Comparison of ENCODE assay signal across 9 cellular contexts in genomic region chr22:46045459-46046298, GRCh38.
A peak's percentile ranks its signal among the peaks of the same experiment; 100 is the strongest.
DNase-seq lines count a peak whose midpoint lies in the region; ATAC-seq lines count a peak whose summit lies in the region.
"Had no signal": no experiment of that assay in that cellular context is flagged by ENCODE, and none has a peak within 500 bp of the region (broad histone marks: within the 10 kb centered on the region; RNA-seq: fewer than 3 reads in every experiment).

No MANE protein-coding gene starts in this region.

- no peaks in the 10 kb centered on the region for H3K27me3 Mint-ChIP-seq in stimulated activated naive CD8-positive, alpha-beta T cell treated with anti-CD3 and anti-CD28 coated beads, Interleukin-15, Interleukin-2, amounts not matched to agents 100 ng/mL and 50 ng/mL, for 24 hours

- no peak for ATAC-seq in stimulated activated naive CD8-positive, alpha-beta T cell treated with anti-CD3 and anti-CD28 coated beads, Interleukin-15, Interleukin-2, amounts not matched to agents 100 U/mL and 50 U/mL, for 24 hours
- ATAC-seq in aorta (ENCODE audit: low FRiP score) (peak; percentile 57), GM21367 (IDR thresholded peaks at IDR 0.05; ENCODE audit: unreplicated experiment) (no peak)

- H3K4me1 Mint-ChIP-seq in stimulated activated naive CD8-positive, alpha-beta T cell treated with anti-CD3 and anti-CD28 coated beads, Interleukin-15, Interleukin-2, amounts not matched to agents 100 ng/mL and 50 ng/mL, for 24 hours (ENCODE audit: low read depth), result peaks cover 23% of the 10 kb centered on the region

- H3K9me3 Mint-ChIP-seq in stimulated activated naive CD8-positive, alpha-beta T cell treated with anti-CD3 and anti-CD28 coated beads, Interleukin-15, Interleukin-2, amounts not matched to agents 100 ng/mL and 50 ng/mL, for 24 hours, result no peaks in the 10 kb centered on the region

- H3K4me3 ChIP-seq in endocrine pancreas (ENCODE audit: control insufficient read depth, insufficient read depth, low read length) (no peak overlapping the region), muscle layer of duodenum (ENCODE audit: low read depth in 1 of 2, low read length in 2 of 2) (peak overlapping the region; percentile 69 to 80), aorta (ENCODE audit: low read length in 2 of 2) (peak overlapping the region; percentile 37 to 73)

- peak overlapping the region; percentile 68 for H3K4me3 Mint-ChIP-seq in stimulated activated naive CD8-positive, alpha-beta T cell treated with anti-CD3 and anti-CD28 coated beads, Interleukin-15, Interleukin-2, amounts not matched to agents 100 ng/mL and 50 ng/mL, for 24 hours

- no peak overlapping the region for H3K27ac Mint-ChIP-seq in stimulated activated naive CD8-positive, alpha-beta T cell treated with anti-CD3 and anti-CD28 coated beads, Interleukin-15, Interleukin-2, amounts not matched to agents 100 ng/mL and 50 ng/mL, for 24 hours

- peak overlapping the region; percentile 75 for H3K9ac ChIP-seq in endocrine pancreas (ENCODE audit: control insufficient read depth, insufficient read depth, low read length)

- no peaks in the 10 kb centered on the region for H3K9me3 ChIP-seq in endocrine pancreas (ENCODE audit: control insufficient read depth, low read length)
- no peaks in the 10 kb centered on the region for H3K9me3 ChIP-seq in muscle layer of duodenum (ENCODE audit: control insufficient read depth in 1 of 2, low read length in 2 of 2)
- no peaks in the 10 kb centered on the region for H3K9me3 ChIP-seq in aorta (ENCODE audit: control insufficient read depth, low read length)

- no peaks in the 10 kb centered on the region for H3K27me3 ChIP-seq in endocrine pancreas (ENCODE audit: control insufficient read depth, insufficient read depth, low read length)
- H3K27me3 ChIP-seq in muscle layer of duodenum (ENCODE audit: low read depth, low read length), result no peaks in the 10 kb centered on the region
- no peaks in the 10 kb centered on the region for H3K27me3 ChIP-seq in aorta (ENCODE audit: control insufficient read depth in 1 of 2, insufficient read depth in 2 of 2, low read length in 1 of 2)

- no peak for DNase-seq in stimulated activated naive CD8-positive, alpha-beta T cell treated with anti-CD3 and anti-CD28 coated beads, Interleukin-15, Interleukin-2, amounts not matched to agents 100 U/mL and 50 U/mL, for 24 hours
- peak; percentile 57 to 76 for DNase-seq in aorta
- no peak for DNase-seq in DMS 273 treated with DMSO at 0.1 percent for 48 hours (lab: John Stamatoyannopoulos, UW)
- no peak for DNase-seq in RPMI8226
- DNase-seq: NCI-H82 had no signal

- no peaks in the 10 kb centered on the region for H3K36me3 Mint-ChIP-seq in stimulated activated naive CD8-positive, alpha-beta T cell treated with anti-CD3 and anti-CD28 coated beads, Interleukin-15, Interleukin-2, amounts not matched to agents 100 ng/mL and 50 ng/mL, for 24 hours (ENCODE audit: low read depth)

- intact Hi-C loops in aorta (cut with DNase I), result loop anchor here in 1 of 2 donors (5.0 kb wide), 1 partner anchor 42 kb away; no protein-coding TSS in a partner anchor

- H3K36me3 ChIP-seq in endocrine pancreas (ENCODE audit: control insufficient read depth, insufficient read depth, low read length) (peaks cover 2% of the 10 kb centered on the region), muscle layer of duodenum (ENCODE audit: control insufficient read depth in 1 of 2, insufficient read depth in 2 of 2, low read length in 2 of 2) (no peaks in the 10 kb centered on the region), aorta (ENCODE audit: control insufficient read depth in 1 of 2, insufficient read depth in 2 of 2, low read length in 1 of 2) (no peaks in the 10 kb centered on the region)

- H3K27ac ChIP-seq in muscle layer of duodenum (ENCODE audit: low read length) (peak overlapping the region; percentile 73), aorta (ENCODE audit: low read depth in 1 of 2, low read length in 2 of 2) (peak overlapping the region; percentile 77 to 83)

- H3K4me1 ChIP-seq in endocrine pancreas (ENCODE audit: control insufficient read depth, insufficient read depth, low read length) (no peaks in the 10 kb centered on the region), muscle layer of duodenum (ENCODE audit: control insufficient read depth in 1 of 2, insufficient read depth in 2 of 2, low read length in 2 of 2) (peaks cover 18 to 59% of the 10 kb centered on the region in 2 donors), aorta (ENCODE audit: control insufficient read depth in 1 of 2, insufficient read depth in 2 of 2, low read length in 2 of 2) (no peaks in the 10 kb centered on the region)

- 18 to 21% methylated on average over 12 of the region's 12 CpGs for WGBS in aorta, 2 donors

Comparison
In these comparisons a context has a peak if more than half of its experiments do, and no peak if none do; other contexts are left out.
1. DNase-seq: peak in aorta (2 of 2); none in stimulated activated naive CD8-positive, alpha-beta T cell treated with anti-CD3 and anti-CD28 coated beads, Interleukin-15, Interleukin-2, amounts not matched to agents 100 U/mL and 50 U/mL, for 24 hours (single experiment), DMS 273 treated with DMSO at 0.1 percent for 48 hours (single experiment) and RPMI8226 (single experiment).